11 cellular contexts compared by ENCODE assay signal in genomic region chr6:42748241-42748898, GRCh38. TPM values are rescaled to one million over a fixed set of nuclear protein-coding genes. Genes with fewer than 3 reads are reported as not detected.
DNase-seq lines count a peak whose midpoint lies in the region; ATAC-seq, FAIRE-seq and TF ChIP-seq lines count a peak whose summit lies in the region.
"Had no signal": no experiment of that assay in that cellular context is flagged by ENCODE, and none has a peak within 500 bp of the region (broad histone marks: within the 10 kb centered on the region; RNA-seq: fewer than 3 reads in every experiment).

No MANE protein-coding gene starts in this region.

- FAIRE-seq in GM12878 (lab: Jason Lieb, UNC) (peak; percentile 31), GM19239 (lab: Jason Lieb, UNC) (no peak)
- FAIRE-seq: G401.6 had no signal

- no peaks in the 10 kb centered on the region for H3K9me2 ChIP-seq in HCT116 (ENCODE audit: insufficient read depth)

- RAD21 ChIA-PET in HCT116 (lab: Charles Lee; ENCODE audit: low non-redundant PET in 1 of 2, low total read pairs in 2 of 2, uncharacterized antibody in 2 of 2, unreplicated experiment in 2 of 2) = no interaction called here
- RAD21 ChIA-PET in GM12878 (lab: Charles Lee; ENCODE audit: unreplicated experiment) = interaction anchor here (0.6 to 7.0 kb wide), 16 partner anchors 11 to 478 kb away, joined by 3 to 227 read pairs (median 4); partner anchors contain the start of genes BICRAL and RPL7L1

- H3K4me3 ChIP-seq in BE2C (ENCODE audit: low read depth, low read length) (peak overlapping the region; percentile 69), HCT116 (replicated peaks in 1 of 2; ENCODE audit: low read depth in 1 of 2, low read length in 2 of 2) (peak overlapping the region; percentile 70 to 88; a peak in 1 of 4 replicates), GM12878 (peak overlapping the region; percentile 100; the same call in 1 of the 2 replicates), muscle layer of colon (ENCODE audit: low read depth in 1 of 2, low read length in 2 of 2) (peak overlapping the region; percentile 94 to 96)

- TF ChIP-seq CTCF in BE2C (IDR thresholded peaks at IDR 0.05; ENCODE audit: low read depth, low read length) (no peak), HCT116 (IDR thresholded peaks at IDR 0.05 in 2 of 3, conservative IDR thresholded peaks at IDR 0.05 in 1 of 3; ENCODE audit: borderline replicate concordance in 1 of 3, insufficient read depth in 1 of 3, low read depth in 2 of 3, low read length in 2 of 3) (no peak), GM12878 (IDR thresholded peaks at IDR 0.05 in 2 of 3, conservative IDR thresholded peaks at IDR 0.05 in 1 of 3; ENCODE audit: control insufficient read depth in 2 of 3, extremely low read depth in 1 of 3, insufficient read depth in 1 of 3, low read depth in 3 of 3, low read length in 3 of 3) (no peak)

- H3K79me2 ChIP-seq in HCT116 (ENCODE audit: insufficient read depth, low read length) = peaks cover 23% of the 10 kb centered on the region
- H3K79me2 ChIP-seq in GM12878 (ENCODE audit: control insufficient read depth, insufficient read depth, low read length) = peaks cover 46% of the 10 kb centered on the region

- peak overlapping the region; percentile 93 for H3K4me2 ChIP-seq in HCT116 (ENCODE audit: low read length)
- peak overlapping the region; percentile 77 for H3K4me2 ChIP-seq in GM12878 (ENCODE audit: control insufficient read depth, insufficient read depth)

- no peak for ATAC-seq in HCT116
- ATAC-seq in GM12878 = no peak
- ATAC-seq in HG03139 (IDR thresholded peaks at IDR 0.05; ENCODE audit: unreplicated experiment) = no peak
- ATAC-seq: foreskin keratinocyte had no signal

- CTCF ChIA-PET in HCT116 (lab: Charles Lee) = no interaction called here
- CTCF ChIA-PET in GM12878 (lab: Yijun Ruan, JAX) = interaction anchor here (0.5 to 3.0 kb wide), 11 partner anchors 9 to 224 kb away, joined by 3 to 25 read pairs (median 3); no protein-coding TSS in a partner anchor

- H3K9ac ChIP-seq in HCT116 (ENCODE audit: low read length) = peak overlapping the region; percentile 94; the same call in 1 of the 2 replicates
- H3K9ac ChIP-seq in GM12878 (ENCODE audit: control insufficient read depth, insufficient read depth, low read length) = peak overlapping the region; percentile 92; the same call in 1 of the 2 replicates
- peak overlapping the region; percentile 8 for H3K9ac ChIP-seq in muscle layer of colon (ENCODE audit: low read length)

- H3K4me1 ChIP-seq in BE2C (no peaks in the 10 kb centered on the region; the same call in 1 of the 2 replicates), HCT116 (ENCODE audit: control insufficient read depth in 1 of 2, insufficient read depth in 2 of 2, low read length in 2 of 2) (peaks cover 22 to 41% of the 10 kb centered on the region in 2 experiments), GM12878 (ENCODE audit: control insufficient read depth, insufficient read depth, low read length) (peaks cover 10% of the 10 kb centered on the region), muscle layer of colon (ENCODE audit: insufficient read depth, low read length) (peaks cover 31% of the 10 kb centered on the region)
- H3K4me1 ChIP-seq: foreskin keratinocyte had no signal

- no peak for TF ChIP-seq RAD21 in HCT116 (IDR thresholded peaks at IDR 0.05; ENCODE audit: low read depth)
- TF ChIP-seq RAD21 in GM12878 (IDR thresholded peaks at IDR 0.05; ENCODE audit: insufficient read depth, low read depth, low read length) = no peak

- TF ChIP-seq EP300 in GM12878 (IDR thresholded peaks at IDR 0.05; ENCODE audit: borderline replicate concordance in 1 of 2, control insufficient read depth in 1 of 2, low read depth in 2 of 2, low read length in 2 of 2) = no peak

- in situ Hi-C loops in GM12878 (cut with MboI) = no loop called here

- H3K9me3 ChIP-seq in BE2C (no peaks in the 10 kb centered on the region), HCT116 (ENCODE audit: control insufficient read depth in 1 of 2, insufficient read depth in 1 of 2, low read depth in 1 of 2, low read length in 2 of 2) (no peaks in the 10 kb centered on the region), GM12878 (replicated peaks; ENCODE audit: control insufficient read depth, insufficient read depth, low read length) (no peaks in the 10 kb centered on the region), muscle layer of colon (ENCODE audit: low read length) (no peaks in the 10 kb centered on the region)

- TF ChIP-seq POLR2A in HCT116 (IDR thresholded peaks at IDR 0.05; ENCODE audit: borderline replicate concordance, extremely low read depth, insufficient read depth, insufficient read length) = no peak
- no peak for TF ChIP-seq POLR2A in GM12878 (IDR thresholded peaks at IDR 0.05; ENCODE audit: low read depth, low read length)

- POLR2A ChIA-PET in HCT116 (lab: Charles Lee) (interaction anchor here (0.7 to 3.3 kb wide), 4 partner anchors 14 to 181 kb away, joined by 3 to 22 read pairs (median 3); partner anchors contain the start of genes BICRAL and CNPY3), GM12878 (lab: Charles Lee) (interaction anchor here (0.5 to 8.4 kb wide), 19 partner anchors 14 to 755 kb away, joined by 3 to 140 read pairs (median 5); partner anchors contain the start of genes BICRAL and CNPY3)

- SMC1A ChIA-PET in GM12878 (lab: Charles Lee; ENCODE audit: uncharacterized antibody, unreplicated experiment) = interaction anchor here (0.6 to 6.6 kb wide), 24 partner anchors 14 to 1228 kb away, joined by 3 to 92 read pairs (median 4); partner anchors contain the start of gene RPL7L1

- H4K20me1 ChIP-seq in HCT116 (ENCODE audit: insufficient read depth) (no peaks in the 10 kb centered on the region), GM12878 (ENCODE audit: control insufficient read depth, insufficient read depth) (no peaks in the 10 kb centered on the region)

- intact Hi-C loops in HCT116 (cut with micrococcal nuclease) = loop anchor here (5.0 kb wide), 1 partner anchor 144 kb away; a partner anchor contains a TSS
- intact Hi-C loops in GM12878 (cut with micrococcal nuclease; ENCODE audit: unreplicated experiment) = no loop called here

- H3K36me3 ChIP-seq in BE2C (peaks cover 4% of the 10 kb centered on the region; the same call in 1 of the 2 replicates), HCT116 (ENCODE audit: control insufficient read depth in 1 of 2, insufficient read depth in 2 of 2, low read length in 2 of 2) (no peaks in the 10 kb centered on the region), GM12878 (ENCODE audit: control insufficient read depth in 2 of 2, insufficient read depth in 2 of 2, low read length in 1 of 2) (no peaks in the 10 kb centered on the region), muscle layer of colon (ENCODE audit: insufficient read depth, low read length) (no peaks in the 10 kb centered on the region)

- DNase-seq in BE2C = no peak
- DNase-seq in HCT116 (ENCODE audit: low read depth, low spot score) = no peak
- DNase-seq in GM12878 (ENCODE audit: low read depth, low spot score) = no peak
- DNase-seq in NOMO-1 (lab: John Stamatoyannopoulos, UW; ENCODE audit: unreplicated experiment in 2 of 2) = no peak
- DNase-seq in 8988T = no peak
- no peak for DNase-seq in GM19239 (ENCODE audit: insufficient read length, low spot score)
- DNase-seq: foreskin keratinocyte, KBM-7 had no signal

- BruUV-seq in HCT116 (replicated peaks; lab: Mats Ljungman, UMichigan) (no TSS peak), GM12878 (replicated peaks; lab: Mats Ljungman, UMichigan) (no TSS peak)

- H3K27me3 ChIP-seq in BE2C = no peaks in the 10 kb centered on the region
- no peaks in the 10 kb centered on the region for H3K27me3 ChIP-seq in HCT116 (ENCODE audit: insufficient read depth, low read length)
- no peaks in the 10 kb centered on the region for H3K27me3 ChIP-seq in GM12878 (replicated peaks in 1 of 2; ENCODE audit: control insufficient read depth in 2 of 2, insufficient read depth in 2 of 2, low read length in 1 of 2)
- H3K27me3 ChIP-seq in muscle layer of colon (ENCODE audit: control insufficient read depth in 1 of 2, insufficient read depth in 2 of 2, low read length in 2 of 2) = no peaks in the 10 kb centered on the region
- H3K27me3 ChIP-seq: foreskin keratinocyte had no signal

- H2AFZ ChIP-seq in HCT116 (ENCODE audit: low read depth, low read length, poor library complexity, severe bottlenecking) (no peak overlapping the region), GM12878 (ENCODE audit: control insufficient read depth, low read depth, low read length) (no peak overlapping the region; the same call in 1 of the 2 replicates)

- H3K27ac ChIP-seq in HCT116 (ENCODE audit: low read depth, low read length) = peak overlapping the region; percentile 79; the same call in 1 of the 2 replicates
- H3K27ac ChIP-seq in GM12878 (ENCODE audit: control insufficient read depth, insufficient read depth) = peak overlapping the region; percentile 15; the same call in 1 of the 2 replicates
- H3K27ac ChIP-seq in muscle layer of colon (ENCODE audit: low read depth, low read length) = peak overlapping the region; percentile 98
- H3K27ac ChIP-seq: foreskin keratinocyte had no signal

- 45% methylated on average over 7 of the region's 7 CpGs for WGBS in GM12878 (ENCODE audit: insufficient coverage, insufficient replicate concordance, low lambda C conversion rate, missing lambda C conversion rate)

RNA-seq across cellular contexts. Expression of gene TBCC, which starts 2.5 kb away (rescaled TPM):
- 134 TPM for polyA plus RNA-seq in BE2C (2012; ENCODE audit: insufficient read depth, insufficient read length, low read depth)
- total RNA-seq in HCT116 (2021; ENCODE audit: unreplicated experiment) (17.1 TPM), GM12878 (2014; rRNA removed) (35.4 and 39.0 TPM in 2 replicates), GM12878 (2014; rRNA removed; fragmentation: Illumina TruSeq; extraction: Trizol) (18.5 and 19.3 TPM in 2 replicates), GM12878 (2021) (18.5 and 21.3 TPM in 2 replicates)
- 15.7 and 17.7 TPM in 2 replicates for polyA plus RNA-seq in HCT116 (2012)
- total RNA-seq in GM12878 (2013; cell fraction: nucleolus; rRNA removed) = 17.2 and 18.1 TPM in 2 replicates
- 10.6 TPM for polyA plus RNA-seq in GM12878 (2011; ENCODE audit: low read depth)
- polyA plus RNA-seq in GM12878 (2011; rRNA removed) (10.1 and 16.7 TPM in 2 replicates), GM12878 (2014; fragmentation: Illumina TruSeq; extraction: Trizol) (9.1 and 14.2 TPM in 2 replicates), GM12878 (2014; fragmentation: Nextera tagmentation; extraction: Ambion mirVana) (1 to 10 TPM; 2.5 to 6.3 TPM), GM12878 (2014; rRNA removed) (22.7 and 26.0 TPM in 2 replicates), GM12878 (2016; fragmentation: Nextera tagmentation; extraction: Ambion mirVana) (10 to 100 TPM; 40.1 to 41.9 TPM)
- polyA plus RNA-seq in GM12878 (2011; cell fraction: cytosol; rRNA removed) = 19.5 and 20.4 TPM in 2 replicates
- 23.6 and 26.5 TPM in 2 replicates for polyA plus RNA-seq in GM12878 (2011; cell fraction: nucleus; rRNA removed)
- 15.5 and 19.3 TPM in 2 replicates for polyA plus RNA-seq in GM12878 (2012)
- polyA minus RNA-seq in GM12878 (2011; rRNA and poly(A)+ RNA removed) = 7.2 and 7.9 TPM in 2 replicates
- polyA minus RNA-seq in GM12878 (2011; cell fraction: cytosol; rRNA and poly(A)+ RNA removed) = 4.7 and 6.0 TPM in 2 replicates
- polyA minus RNA-seq in GM12878 (2011; cell fraction: nucleus; rRNA and poly(A)+ RNA removed) = 11.1 and 13.3 TPM in 2 replicates

RNA-seq across cellular contexts. Expression of gene PRPH2, which starts 26.0 kb away (rescaled TPM):
- not detected for polyA plus RNA-seq in BE2C (2012; ENCODE audit: insufficient read depth, insufficient read length, low read depth)
- not detected for total RNA-seq in HCT116 (2021; ENCODE audit: unreplicated experiment)
- polyA plus RNA-seq in HCT116 (2012) = not detected in 2 replicates
- not detected in 2 replicates for total RNA-seq in GM12878 (2013; cell fraction: nucleolus; rRNA removed)
- total RNA-seq in GM12878 (2014; rRNA removed) = not detected in 2 replicates
- total RNA-seq in GM12878 (2014; rRNA removed; fragmentation: Illumina TruSeq; extraction: Trizol) = not detected in 2 replicates
- total RNA-seq in GM12878 (2021) = not detected in 2 replicates
- not detected for polyA plus RNA-seq in GM12878 (2011; ENCODE audit: low read depth)
- not detected in 2 replicates for polyA plus RNA-seq in GM12878 (2011; rRNA removed)
- polyA plus RNA-seq in GM12878 (2011; cell fraction: cytosol; rRNA removed) = not detected in 2 replicates
- not detected in 2 replicates for polyA plus RNA-seq in GM12878 (2011; cell fraction: nucleus; rRNA removed)
- not detected in 2 replicates for polyA plus RNA-seq in GM12878 (2012)
- not detected in 2 replicates for polyA plus RNA-seq in GM12878 (2014; fragmentation: Illumina TruSeq; extraction: Trizol)
- under 1 TPM in 1 of 2 experiments, not detected in 1; 0.08 TPM for polyA plus RNA-seq in GM12878 (2014; fragmentation: Nextera tagmentation; extraction: Ambion mirVana)
- polyA plus RNA-seq in GM12878 (2014; rRNA removed) = not detected in 2 replicates
- polyA plus RNA-seq in GM12878 (2016; fragmentation: Nextera tagmentation; extraction: Ambion mirVana) = not detected
- not detected in 2 replicates for polyA minus RNA-seq in GM12878 (2011; rRNA and poly(A)+ RNA removed)
- not detected in 2 replicates for polyA minus RNA-seq in GM12878 (2011; cell fraction: cytosol; rRNA and poly(A)+ RNA removed)
- not detected in 2 replicates for polyA minus RNA-seq in GM12878 (2011; cell fraction: nucleus; rRNA and poly(A)+ RNA removed)
- total RNA-seq: foreskin keratinocyte had no signal

RNA-seq across cellular contexts. Expression of gene BICRAL, which starts 33.5 kb away (rescaled TPM):
- 5.7 TPM for polyA plus RNA-seq in BE2C (2012; ENCODE audit: insufficient read depth, insufficient read length, low read depth)
- total RNA-seq in HCT116 (2021; ENCODE audit: unreplicated experiment) (14.9 TPM), GM12878 (2014; rRNA removed) (8.8 and 8.9 TPM in 2 replicates), GM12878 (2014; rRNA removed; fragmentation: Illumina TruSeq; extraction: Trizol) (8.0 and 8.2 TPM in 2 replicates), GM12878 (2021) (12.3 and 13.6 TPM in 2 replicates)
- polyA plus RNA-seq in HCT116 (2012) = 5.3 and 6.9 TPM in 2 replicates
- total RNA-seq in GM12878 (2013; cell fraction: nucleolus; rRNA removed) = 24.4 and 25.3 TPM in 2 replicates
- 7.3 TPM for polyA plus RNA-seq in GM12878 (2011; ENCODE audit: low read depth)
- polyA plus RNA-seq in GM12878 (2011; rRNA removed) (16.6 and 18.2 TPM in 2 replicates), GM12878 (2014; fragmentation: Illumina TruSeq; extraction: Trizol) (13.9 and 16.7 TPM in 2 replicates), GM12878 (2014; fragmentation: Nextera tagmentation; extraction: Ambion mirVana) (1 to 10 TPM; 1.9 to 2.0 TPM), GM12878 (2014; rRNA removed) (8.8 and 10.5 TPM in 2 replicates), GM12878 (2016; fragmentation: Nextera tagmentation; extraction: Ambion mirVana) (1 to 10 TPM; 3.1 to 3.8 TPM)
- 14.6 and 15.8 TPM in 2 replicates for polyA plus RNA-seq in GM12878 (2011; cell fraction: cytosol; rRNA removed)
- 9.1 and 11.5 TPM in 2 replicates for polyA plus RNA-seq in GM12878 (2011; cell fraction: nucleus; rRNA removed)
- polyA plus RNA-seq in GM12878 (2012) = 8.6 and 9.4 TPM in 2 replicates
- polyA minus RNA-seq in GM12878 (2011; rRNA and poly(A)+ RNA removed) = 41.2 and 42.2 TPM in 2 replicates
- 11.4 and 11.6 TPM in 2 replicates for polyA minus RNA-seq in GM12878 (2011; cell fraction: cytosol; rRNA and poly(A)+ RNA removed)
- 7.1 and 9.9 TPM in 2 replicates for polyA minus RNA-seq in GM12878 (2011; cell fraction: nucleus; rRNA and poly(A)+ RNA removed)

Comparison
In these comparisons a context has a peak if more than half of its experiments do, and no peak if none do; other contexts are left out.
1. H3K27ac ChIP-seq: peak in every context shown above with its lines; median percentile 98 in muscle layer of colon; 79 in HCT116; 15 in GM12878.
2. H3K9ac ChIP-seq: peak in every context shown above with its lines; median percentile 94 in HCT116; 92 in GM12878; 8 in muscle layer of colon.